7 cellular contexts compared by ENCODE assay signal in genomic region chr5:37249820-37250175, GRCh38. TPM values are rescaled to one million over a fixed set of nuclear protein-coding genes. Genes with fewer than 3 reads are reported as not detected.
DNase-seq lines count a peak whose midpoint lies in the region; ATAC-seq lines count a peak whose summit lies in the region.

No MANE protein-coding gene starts in this region.

- H3K27ac Mint-ChIP-seq in activated naive CD8-positive, alpha-beta T cell treated with anti-CD3 and anti-CD28 coated beads for 36 hours, result peak overlapping the region; percentile 48
- H3K27ac Mint-ChIP-seq in stimulated activated naive CD8-positive, alpha-beta T cell treated with anti-CD3 and anti-CD28 coated beads, Interleukin-15, amount 100 ng/mL, for 72 hours, result peak overlapping the region; percentile 96 to 98

- peaks cover 5% of the 10 kb centered on the region for H3K9me3 Mint-ChIP-seq in activated naive CD8-positive, alpha-beta T cell treated with anti-CD3 and anti-CD28 coated beads for 36 hours
- peaks cover 0 to 4% of the 10 kb centered on the region in 2 donors for H3K9me3 Mint-ChIP-seq in stimulated activated naive CD8-positive, alpha-beta T cell treated with anti-CD3 and anti-CD28 coated beads, Interleukin-15, amount 100 ng/mL, for 72 hours

- peaks cover 17% of the 10 kb centered on the region for H3K4me1 Mint-ChIP-seq in activated naive CD8-positive, alpha-beta T cell treated with anti-CD3 and anti-CD28 coated beads for 36 hours
- peaks cover 18% of the 10 kb centered on the region for H3K4me1 Mint-ChIP-seq in stimulated activated naive CD8-positive, alpha-beta T cell treated with anti-CD3 and anti-CD28 coated beads, Interleukin-15, amount 100 ng/mL, for 72 hours

- no peaks in the 10 kb centered on the region for H3K27me3 Mint-ChIP-seq in activated naive CD8-positive, alpha-beta T cell treated with anti-CD3 and anti-CD28 coated beads for 36 hours
- H3K27me3 Mint-ChIP-seq in stimulated activated naive CD8-positive, alpha-beta T cell treated with anti-CD3 and anti-CD28 coated beads, Interleukin-15, amount 100 ng/mL, for 72 hours, result no peaks in the 10 kb centered on the region

- H3K4me3 Mint-ChIP-seq in activated naive CD8-positive, alpha-beta T cell treated with anti-CD3 and anti-CD28 coated beads for 36 hours, result peak overlapping the region; percentile 80
- peak overlapping the region; percentile 83 to 95 for H3K4me3 Mint-ChIP-seq in stimulated activated naive CD8-positive, alpha-beta T cell treated with anti-CD3 and anti-CD28 coated beads, Interleukin-15, amount 100 ng/mL, for 72 hours

- H3K36me3 Mint-ChIP-seq in activated naive CD8-positive, alpha-beta T cell treated with anti-CD3 and anti-CD28 coated beads for 36 hours, result no peaks in the 10 kb centered on the region

- ATAC-seq in HG03354 (IDR thresholded peaks at IDR 0.05; ENCODE audit: poor library complexity, severe bottlenecking, unreplicated experiment), result peak; percentile 0
- no peak for ATAC-seq in stimulated activated naive CD8-positive, alpha-beta T cell treated with anti-CD3 and anti-CD28 coated beads, Interleukin-15, amount 100 ng/mL, for 72 hours
- ATAC-seq in GM21786 (IDR thresholded peaks at IDR 0.05; ENCODE audit: unreplicated experiment), result no peak

- no peak for DNase-seq in activated naive CD8-positive, alpha-beta T cell treated with anti-CD3 and anti-CD28 coated beads for 36 hours
- DNase-seq in iPS-NIHi11 (ENCODE audit: low spot score) (peak; percentile 11), mesenteric fat pad (ENCODE audit: low spot score) (no peak), germinal center (ENCODE audit: low spot score) (no peak)
- DNase-seq in stimulated activated naive CD8-positive, alpha-beta T cell treated with anti-CD3 and anti-CD28 coated beads, Interleukin-15, amount 100 ng/mL, for 72 hours, result no peak

RNA-seq across cellular contexts. Expression of gene CPLANE1, which starts 0.6 kb away (rescaled TPM):
- 1 to 10 TPM; 5.8 TPM for total RNA-seq in activated naive CD8-positive, alpha-beta T cell treated with anti-CD3 and anti-CD28 coated beads for 36 hours
- 18.1 TPM for total RNA-seq in mesenteric fat pad
